ENCODE assay signal across 1 cellular context in genomic region chr4:78222575-78223186, GRCh38.
TF ChIP-seq lines count a peak whose summit lies in the region.

No MANE protein-coding gene starts in this region.

TF ChIP-seq in SK-N-SH, 30 proteins besides CTCF, POLR2A, EP300 and RAD21 (continued from another document):
- no peak for TF ChIP-seq REST (IDR thresholded peaks at IDR 0.05; ENCODE audit: low read depth, low read length)
TF ChIP-seq in SK-N-SH: peak in this region for 0.
